ENCODE assay signal across 24 cellular contexts in genomic region chr14:99157676-99158075, GRCh38.
"Had no signal": no experiment of that assay in that cellular context is flagged by ENCODE, and none has a peak within 500 bp of the region (broad histone marks: within the 10 kb centered on the region; RNA-seq: fewer than 3 reads in every experiment).

No MANE protein-coding gene starts in this region.

- H3K9me3 Mint-ChIP-seq: endodermal cell; neural crest cell; stimulated activated effector memory CD8-positive, alpha-beta T cell treated with anti-CD3 and anti-CD28 coated beads, Interleukin-12 subunit alpha, Interleukin-12 subunit beta, amount 100 ng/mL, for 72 hours had no signal

- H3K27ac Mint-ChIP-seq: endodermal cell; naive thymus-derived CD8-positive, alpha-beta T cell; stimulated activated effector memory CD8-positive, alpha-beta T cell treated with anti-CD3 and anti-CD28 coated beads, Interleukin-12 subunit alpha, Interleukin-12 subunit beta, amount 100 ng/mL, for 72 hours had no signal

- H3K27me3 Mint-ChIP-seq: naive thymus-derived CD8-positive, alpha-beta T cell had no signal

- H3K4me1 Mint-ChIP-seq: endodermal cell, neural crest cell had no signal

- H3K27me3 ChIP-seq: hepatocyte, right atrium auricular region, testis, upper lobe of left lung had no signal

- H3K4me1 ChIP-seq: gastroesophageal sphincter, prostate gland, right atrium auricular region, testis had no signal

- ATAC-seq: gastroesophageal sphincter; heart left ventricle; left cardiac atrium; naive thymus-derived CD8-positive, alpha-beta T cell; sciatic nerve; stimulated activated effector memory CD8-positive, alpha-beta T cell treated with anti-CD3 and anti-CD28 coated beads, Interleukin-12 subunit alpha, Interleukin-12 subunit beta, amount 100 ng/mL, for 72 hours had no signal

- H3K27ac ChIP-seq: dorsolateral prefrontal cortex, epithelial cell of prostate, gastroesophageal sphincter, heart left ventricle, hepatocyte, left lung, prostate gland, right atrium auricular region, testis, tibial artery, upper lobe of left lung had no signal

- H3K4me3 Mint-ChIP-seq: endodermal cell; naive thymus-derived CD8-positive, alpha-beta T cell; neural crest cell; stimulated activated effector memory CD8-positive, alpha-beta T cell treated with anti-CD3 and anti-CD28 coated beads, Interleukin-12 subunit alpha, Interleukin-12 subunit beta, amount 100 ng/mL, for 72 hours had no signal

- DNase-seq: dorsolateral prefrontal cortex; effector CD8-positive, alpha-beta T cell; foreskin fibroblast; left cardiac atrium; left lung; naive thymus-derived CD8-positive, alpha-beta T cell; stimulated activated CD4-positive, alpha-beta T cell treated with anti-CD3 and anti-CD28 coated beads, Interleukin-12 subunit alpha, Interleukin-12 subunit beta, amount 100 ng/mL, for 4 hours; stimulated activated CD4-positive, alpha-beta T cell treated with anti-CD3 and anti-CD28 coated beads, Interleukin-1b, Interleukin-23, amount 100 ng/mL, for 48 hours; stimulated activated CD4-positive, alpha-beta T cell treated with anti-CD3 and anti-CD28 coated beads, Interleukin-4, amount 100 ng/mL, for 1 hour; stimulated activated naive CD4-positive, alpha-beta T cell treated with Interleukin-2 at 50 U/mL for 16 hours; substantia nigra had no signal
